Comparison of ENCODE assay signal across 20 cellular contexts in the genomic region with DNA sequence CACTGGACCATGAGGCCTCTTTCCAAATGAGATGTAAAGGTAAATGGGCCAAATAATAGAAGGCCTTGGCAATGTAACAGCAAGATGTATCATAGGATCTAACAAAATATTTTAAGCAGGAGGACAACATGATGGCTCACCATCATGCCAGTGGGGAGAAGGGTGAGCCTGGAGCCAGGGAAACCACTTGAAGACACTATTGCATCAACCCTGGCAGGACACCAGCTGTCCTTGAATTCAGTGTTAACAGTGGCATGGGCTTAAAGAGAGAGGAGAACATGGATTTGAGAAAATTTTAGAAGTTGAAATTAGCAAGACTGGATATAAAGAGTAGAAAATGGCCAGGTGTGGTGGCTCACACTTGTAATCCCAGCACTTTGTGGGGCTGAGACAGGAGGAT. TPM values are rescaled to one million over a fixed set of nuclear protein-coding genes. Genes with fewer than 3 reads are reported as not detected.
A peak's percentile ranks its signal among the peaks of the same experiment; 100 is the strongest.
DNase-seq lines count a peak whose midpoint lies in the region; ATAC-seq, FAIRE-seq and TF ChIP-seq lines count a peak whose summit lies in the region.
"Had no signal": no experiment of that assay in that cellular context is flagged by ENCODE, and none has a peak within 500 bp of the region (broad histone marks: within the 10 kb centered on the region; RNA-seq: fewer than 3 reads in every experiment).

No MANE protein-coding gene starts in this region.

- H3K27ac ChIP-seq in adrenal gland (no peak overlapping the region), keratinocyte (ENCODE audit: control insufficient read depth, insufficient read depth, low read length) (no peak overlapping the region)
- H3K27ac ChIP-seq: BLaER1 had no signal

- H3K79me2 ChIP-seq in keratinocyte (ENCODE audit: control insufficient read depth, insufficient read depth, low read length) = no peaks in the 10 kb centered on the region

- CTCF ChIA-PET in activated naive CD4-positive, alpha-beta T cell treated with anti-CD3 and anti-CD28 coated beads for 36 hours (lab: Charles Lee) = interaction anchor here (0.6 kb wide), 1 partner anchor 544 kb away, joined by 3 read pairs; no protein-coding TSS in a partner anchor

- no peak overlapping the region for H3K4me2 ChIP-seq in keratinocyte (ENCODE audit: control insufficient read depth, extremely low read depth, insufficient read depth, low read depth, low read length)
- H3K4me2 ChIP-seq: BLaER1 had no signal

- DNase-seq in left ventricle myocardium superior = peak; percentile 39
- DNase-seq in Right ventricle myocardium superior = no peak
- DNase-seq in adrenal gland = peak; percentile 43 to 80 (median 63)
- DNase-seq in keratinocyte (ENCODE audit: low read depth, low spot score) = no peak
- no peak for DNase-seq in T-helper 2 cell treated with Interferon-gamma antibody and Interleukin-4, amounts not matched to agents 5 μg/mL and 100 μg/mL, for 36 hours (ENCODE audit: low spot score)
- no peak for DNase-seq in activated naive CD4-positive, alpha-beta T cell treated with anti-CD3 and anti-CD28 coated beads for 36 hours
- DNase-seq: Calu3; CD4-positive, alpha-beta memory T cell; GF-D8; GOT3; Kasumi-1; NCI-H1105; NCI-H510A; NCI-H748 treated with DMSO at 0.1 percent for 48 hours; OCI-M1; RPMI8226 had no signal

- peaks cover 7% of the 10 kb centered on the region for H3K4me1 Mint-ChIP-seq in T-helper 2 cell treated with Interferon-gamma antibody and Interleukin-4, amounts not matched to agents 5 μg/mL and 100 μg/mL, for 36 hours (ENCODE audit: low read depth)
- no peaks in the 10 kb centered on the region for H3K4me1 Mint-ChIP-seq in activated naive CD4-positive, alpha-beta T cell treated with anti-CD3 and anti-CD28 coated beads for 36 hours (ENCODE audit: low read depth)

- no peak for ATAC-seq in left ventricle myocardium superior
- no peak for ATAC-seq in Right ventricle myocardium superior (ENCODE audit: poor library complexity)
- no peak for ATAC-seq in GM18870 (IDR thresholded peaks at IDR 0.05; ENCODE audit: unreplicated experiment)
- ATAC-seq in HG03097 (IDR thresholded peaks at IDR 0.05; ENCODE audit: low FRiP score, unreplicated experiment) = no peak
- ATAC-seq: HCT116 had no signal

- H3K27me3 ChIP-seq in adrenal gland = no peaks in the 10 kb centered on the region
- no peaks in the 10 kb centered on the region for H3K27me3 ChIP-seq in keratinocyte (ENCODE audit: control insufficient read depth, extremely low read depth, insufficient read depth, low read length)
- H3K27me3 ChIP-seq: BLaER1 had no signal

- H3K4me3 ChIP-seq in adrenal gland (no peak overlapping the region), keratinocyte (ENCODE audit: control insufficient read depth in 2 of 3, extremely low read depth in 1 of 3, insufficient read depth in 2 of 3, low read depth in 1 of 3, low read length in 3 of 3) (no peak overlapping the region)
- H3K4me3 ChIP-seq: BLaER1 had no signal

- H3K4me3 Mint-ChIP-seq in T-helper 2 cell treated with Interferon-gamma antibody and Interleukin-4, amounts not matched to agents 5 μg/mL and 100 μg/mL, for 36 hours = no peak overlapping the region
- H3K4me3 Mint-ChIP-seq in activated naive CD4-positive, alpha-beta T cell treated with anti-CD3 and anti-CD28 coated beads for 36 hours = no peak overlapping the region
- H3K4me3 Mint-ChIP-seq: CD4-positive, alpha-beta memory T cell had no signal

- H3K9me3 ChIP-seq in adrenal gland (replicated peaks in 1 of 3) (no peaks in the 10 kb centered on the region), keratinocyte (ENCODE audit: control insufficient read depth, low read depth, low read length) (no peaks in the 10 kb centered on the region)

- dilution Hi-C loops in keratinocyte (cut with MboI; ENCODE audit: extremely low pct_ligation_motif_present, low sequenced_read_pairs) = no loop called here

- no peak for TF ChIP-seq POLR2A in adrenal gland (IDR thresholded peaks at IDR 0.05)

- TF ChIP-seq CTCF in adrenal gland (IDR thresholded peaks at IDR 0.05) (no peak), keratinocyte (optimal IDR thresholded peaks at IDR 0.05 in 1 of 3, IDR thresholded peaks at IDR 0.05 in 1 of 3, conservative IDR thresholded peaks at IDR 0.05 in 1 of 3; ENCODE audit: extremely low read depth in 1 of 3, insufficient read depth in 2 of 3, low read length in 3 of 3) (no peak)

- no peak overlapping the region for H3K27ac Mint-ChIP-seq in T-helper 2 cell treated with Interferon-gamma antibody and Interleukin-4, amounts not matched to agents 5 μg/mL and 100 μg/mL, for 36 hours
- no peak overlapping the region for H3K27ac Mint-ChIP-seq in activated naive CD4-positive, alpha-beta T cell treated with anti-CD3 and anti-CD28 coated beads for 36 hours

- H3K36me3 Mint-ChIP-seq in T-helper 2 cell treated with Interferon-gamma antibody and Interleukin-4, amounts not matched to agents 5 μg/mL and 100 μg/mL, for 36 hours (ENCODE audit: low read depth) = peaks cover 15% of the 10 kb centered on the region
- H3K36me3 Mint-ChIP-seq in activated naive CD4-positive, alpha-beta T cell treated with anti-CD3 and anti-CD28 coated beads for 36 hours (ENCODE audit: low read depth) = no peaks in the 10 kb centered on the region

- no peak overlapping the region for H2AFZ ChIP-seq in keratinocyte (ENCODE audit: control insufficient read depth, low read length)

- H3K36me3 ChIP-seq in adrenal gland (replicated peaks in 1 of 2) = no peaks in the 10 kb centered on the region
- H3K36me3 ChIP-seq in keratinocyte (ENCODE audit: control insufficient read depth in 2 of 2, extremely low read depth in 1 of 2, insufficient read depth in 2 of 2, low read length in 2 of 2) = no peaks in the 10 kb centered on the region
- H3K36me3 ChIP-seq: BLaER1 had no signal

- peaks cover 0 to 15% of the 10 kb centered on the region in 2 donors for H3K4me1 ChIP-seq in adrenal gland (replicated peaks in 1 of 2)
- H3K4me1 ChIP-seq in keratinocyte (ENCODE audit: control insufficient read depth, extremely low read depth, insufficient read depth, low read length) = no peaks in the 10 kb centered on the region

- H3K9me1 ChIP-seq in keratinocyte (ENCODE audit: control insufficient read depth, extremely low read depth, insufficient read depth, low read length) = no peaks in the 10 kb centered on the region

- peaks cover 12% of the 10 kb centered on the region for H3K27me3 Mint-ChIP-seq in T-helper 2 cell treated with Interferon-gamma antibody and Interleukin-4, amounts not matched to agents 5 μg/mL and 100 μg/mL, for 36 hours (ENCODE audit: low read depth)
- H3K27me3 Mint-ChIP-seq in activated naive CD4-positive, alpha-beta T cell treated with anti-CD3 and anti-CD28 coated beads for 36 hours (ENCODE audit: low read depth) = peaks cover 2% of the 10 kb centered on the region
- H3K27me3 Mint-ChIP-seq: CD4-positive, alpha-beta memory T cell had no signal

- intact Hi-C loops in left ventricle myocardium superior (cut with micrococcal nuclease) (no loop called here), Right ventricle myocardium superior (cut with DNase I) (no loop called here), adrenal gland (cut with DNase I) (no loop called here)
- intact Hi-C loops in activated naive CD4-positive, alpha-beta T cell treated with anti-CD3 and anti-CD28 coated beads for 36 hours (cut with micrococcal nuclease) = no loop called here

- peak; percentile 5 for FAIRE-seq in keratinocyte (lab: Jason Lieb, UNC)

- peaks cover 41% of the 10 kb centered on the region for H3K9me3 Mint-ChIP-seq in T-helper 2 cell treated with Interferon-gamma antibody and Interleukin-4, amounts not matched to agents 5 μg/mL and 100 μg/mL, for 36 hours
- H3K9me3 Mint-ChIP-seq in activated naive CD4-positive, alpha-beta T cell treated with anti-CD3 and anti-CD28 coated beads for 36 hours = no peaks in the 10 kb centered on the region

- no peaks in the 10 kb centered on the region for H4K20me1 ChIP-seq in keratinocyte (ENCODE audit: control insufficient read depth, extremely low read depth, insufficient read depth, low read length)
- H4K20me1 ChIP-seq: BLaER1 had no signal

- no peak overlapping the region for H3K9ac ChIP-seq in keratinocyte (ENCODE audit: control insufficient read depth, extremely low read depth, insufficient read depth, low read length)
- H3K9ac ChIP-seq: BLaER1 had no signal

RNA-seq across cellular contexts. Expression of a gene that starts 6.7 kb away (rescaled TPM):
- total RNA-seq in left ventricle myocardium superior (13.5 TPM), Right ventricle myocardium superior (16.6 TPM), adrenal gland (10 to 100 TPM in 6 of 8 donors, 1 to 10 TPM in 2; 9.8 to 29.0 (median 15.2) TPM)
- polyA plus RNA-seq in adrenal gland (10 to 100 TPM; 14.0 to 36.4 (median 20.0) TPM), keratinocyte (3.4 to 5.5 TPM (median 4.6 TPM) in 3 replicates)
- 4.5 TPM for polyA plus RNA-seq in keratinocyte (2011; ENCODE audit: low read depth)
- 2.7 and 4.6 TPM in 2 replicates for polyA plus RNA-seq in keratinocyte (2011; cell fraction: cytosol; rRNA removed)
- polyA plus RNA-seq in keratinocyte (2011; cell fraction: nucleus; rRNA removed) = 5.3 and 5.9 TPM in 2 replicates
- polyA plus RNA-seq in keratinocyte (2012; ENCODE audit: low replicate concordance) = 2.1 and 3.1 TPM in 2 replicates
- 1.9 to 5.0 TPM (median 4.5 TPM) in 3 replicates for polyA minus RNA-seq in keratinocyte
- polyA minus RNA-seq in keratinocyte (2011; cell fraction: cytosol; rRNA and poly(A)+ RNA removed) = 1.5 TPM
- polyA minus RNA-seq in keratinocyte (2011; cell fraction: nucleus; rRNA and poly(A)+ RNA removed) = 2.2 and 5.7 TPM in 2 replicates
- 1 to 10 TPM; 1.2 to 1.4 TPM for total RNA-seq in activated naive CD4-positive, alpha-beta T cell treated with anti-CD3 and anti-CD28 coated beads for 36 hours

Comparison
In these comparisons a context has a peak if more than half of its experiments do, and no peak if none do; other contexts are left out.
1. DNase-seq: peak in left ventricle myocardium superior (single experiment) and adrenal gland (7 of 7); none in Right ventricle myocardium superior (single experiment), keratinocyte (single experiment), T-helper 2 cell treated with Interferon-gamma antibody and Interleukin-4, amounts not matched to agents 5 μg/mL and 100 μg/mL, for 36 hours (single experiment) and activated naive CD4-positive, alpha-beta T cell treated with anti-CD3 and anti-CD28 coated beads for 36 hours (single experiment).